Comparison of ENCODE assay signal across 1 cellular context in genomic region chr3:168093229-168093628, GRCh38.
TF ChIP-seq lines count a peak whose summit lies in the region.

No MANE protein-coding gene starts in this region.

TF ChIP-seq in SK-N-SH, 30 proteins besides CTCF, POLR2A, EP300 and RAD21 (continued from another document):
- TF ChIP-seq USF1 (IDR thresholded peaks at IDR 0.05; ENCODE audit: borderline replicate concordance, low read depth) (no peak), TAF1 (IDR thresholded peaks at IDR 0.05; ENCODE audit: borderline replicate concordance, low read depth, low read length) (no peak), ELF1 (IDR thresholded peaks at IDR 0.05) (no peak)
